8 cellular contexts compared by ENCODE assay signal in the genomic region with DNA sequence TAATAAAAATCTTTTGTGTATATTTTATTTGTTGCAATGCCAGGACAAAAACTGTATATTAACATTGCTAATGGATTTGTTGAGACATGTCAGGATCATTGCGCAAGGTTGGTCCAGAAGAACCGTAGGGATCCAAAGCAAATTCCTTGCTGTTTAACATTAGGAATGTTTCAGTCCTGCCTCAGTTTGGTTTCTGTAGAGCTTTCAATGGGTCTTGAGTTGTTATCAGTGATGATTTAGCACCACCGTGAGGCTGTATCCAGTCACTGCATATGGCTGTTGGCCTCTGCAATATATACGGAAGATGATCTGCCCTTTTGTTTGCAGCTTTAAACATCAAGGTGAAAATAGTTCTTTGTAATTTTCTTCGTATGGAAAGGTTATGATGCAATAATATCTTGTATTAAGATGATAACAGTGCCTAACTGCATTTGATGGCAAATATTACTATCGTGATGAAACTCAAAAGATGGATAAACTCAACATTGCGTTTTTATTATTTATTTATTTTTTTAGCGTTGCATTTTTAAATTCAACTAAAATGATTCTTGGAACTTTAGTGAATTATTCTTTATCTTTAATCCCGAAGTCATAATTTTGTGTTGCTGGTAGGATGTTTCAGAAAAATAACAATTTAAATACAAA.
A peak's percentile ranks its signal among the peaks of the same experiment; 100 is the strongest.
DNase-seq lines count a peak whose midpoint lies in the region; ATAC-seq and TF ChIP-seq lines count a peak whose summit lies in the region.

No MANE protein-coding gene starts in this region.

- CTCF ChIA-PET in activated naive CD4-positive, alpha-beta T cell treated with anti-CD3 and anti-CD28 coated beads for 36 hours (lab: Charles Lee): interaction anchor here (0.5 to 2.2 kb wide), 5 partner anchors 10 to 1232 kb away, joined by 3 to 8 read pairs (median 4); no protein-coding TSS in a partner anchor

- DNase-seq in CD4-positive, CD25-positive, alpha-beta regulatory T cell: peak in 2 of 3 donors; percentile 19 to 59
- DNase-seq in NCI-H524 treated with DMSO at 0.1 percent for 48 hours (lab: John Stamatoyannopoulos, UW) (peak; percentile 47), globus pallidus (ENCODE audit: low spot score) (peak; percentile 87), osteocyte (ENCODE audit: extremely low spot score, unreplicated experiment) (no peak)
- DNase-seq in activated naive CD4-positive, alpha-beta T cell treated with anti-CD3 and anti-CD28 coated beads for 36 hours: peak; percentile 64

- no peaks in the 10 kb centered on the region for H3K36me3 ChIP-seq in CD4-positive, CD25-positive, alpha-beta regulatory T cell (ENCODE audit: control insufficient read depth, insufficient read depth, low read length)

- TF ChIP-seq CTCF in osteocyte (IDR thresholded peaks at IDR 0.05): peak; percentile 94

- peaks cover 0 to 15% (median 10%) of the 10 kb centered on the region in 4 donors for H3K4me1 Mint-ChIP-seq in CD4-positive, CD25-positive, alpha-beta regulatory T cell
- peaks cover 12% of the 10 kb centered on the region for H3K4me1 Mint-ChIP-seq in activated naive CD4-positive, alpha-beta T cell treated with anti-CD3 and anti-CD28 coated beads for 36 hours (ENCODE audit: low read depth)
- peaks cover 12% of the 10 kb centered on the region for H3K4me1 Mint-ChIP-seq in osteocyte (ENCODE audit: unreplicated experiment)

- no peak for ATAC-seq in CD4-positive, CD25-positive, alpha-beta regulatory T cell (ENCODE audit: low read depth in 2 of 2)
- peak; percentile 75 for ATAC-seq in GM18907 (IDR thresholded peaks at IDR 0.05; ENCODE audit: unreplicated experiment)
- ATAC-seq in HG03469 (IDR thresholded peaks at IDR 0.05; ENCODE audit: unreplicated experiment): peak; percentile 68
- ATAC-seq in GM21825 (IDR thresholded peaks at IDR 0.05; ENCODE audit: unreplicated experiment): no peak

- H3K27me3 ChIP-seq in CD4-positive, CD25-positive, alpha-beta regulatory T cell (ENCODE audit: control insufficient read depth, insufficient read depth, low read length): no peaks in the 10 kb centered on the region

- H3K9me3 Mint-ChIP-seq in CD4-positive, CD25-positive, alpha-beta regulatory T cell: no peaks in the 10 kb centered on the region
- H3K9me3 Mint-ChIP-seq in activated naive CD4-positive, alpha-beta T cell treated with anti-CD3 and anti-CD28 coated beads for 36 hours: no peaks in the 10 kb centered on the region
- H3K9me3 Mint-ChIP-seq in osteocyte (ENCODE audit: unreplicated experiment): no peaks in the 10 kb centered on the region

- no peaks in the 10 kb centered on the region for H3K9me3 ChIP-seq in CD4-positive, CD25-positive, alpha-beta regulatory T cell (ENCODE audit: control insufficient read depth in 2 of 2, low read length in 2 of 2)

- H3K4me1 ChIP-seq in CD4-positive, CD25-positive, alpha-beta regulatory T cell (ENCODE audit: control insufficient read depth, insufficient read depth, low read length, poor library complexity, severe bottlenecking): peaks cover 2% of the 10 kb centered on the region

- peaks cover 5% of the 10 kb centered on the region for H3K27me3 Mint-ChIP-seq in CD4-positive, CD25-positive, alpha-beta regulatory T cell
- no peaks in the 10 kb centered on the region for H3K27me3 Mint-ChIP-seq in activated naive CD4-positive, alpha-beta T cell treated with anti-CD3 and anti-CD28 coated beads for 36 hours (ENCODE audit: low read depth)
- no peaks in the 10 kb centered on the region for H3K27me3 Mint-ChIP-seq in osteocyte (ENCODE audit: unreplicated experiment)

- H3K27ac Mint-ChIP-seq in CD4-positive, CD25-positive, alpha-beta regulatory T cell: no peak overlapping the region
- H3K27ac Mint-ChIP-seq in activated naive CD4-positive, alpha-beta T cell treated with anti-CD3 and anti-CD28 coated beads for 36 hours: no peak overlapping the region
- H3K27ac Mint-ChIP-seq in osteocyte (ENCODE audit: unreplicated experiment): no peak overlapping the region

- intact Hi-C loops in activated naive CD4-positive, alpha-beta T cell treated with anti-CD3 and anti-CD28 coated beads for 36 hours (cut with micrococcal nuclease): loop anchor here (1.0 to 5.0 kb wide), 5 partner anchors 93 to 1050 kb away; no protein-coding TSS in a partner anchor

- no peak overlapping the region for H3K27ac ChIP-seq in CD4-positive, CD25-positive, alpha-beta regulatory T cell (ENCODE audit: insufficient read depth, low read length, poor library complexity, severe bottlenecking)

- no peaks in the 10 kb centered on the region for H3K36me3 Mint-ChIP-seq in CD4-positive, CD25-positive, alpha-beta regulatory T cell
- no peaks in the 10 kb centered on the region for H3K36me3 Mint-ChIP-seq in activated naive CD4-positive, alpha-beta T cell treated with anti-CD3 and anti-CD28 coated beads for 36 hours (ENCODE audit: low read depth)
- no peaks in the 10 kb centered on the region for H3K36me3 Mint-ChIP-seq in osteocyte (ENCODE audit: unreplicated experiment)

- H3K4me3 Mint-ChIP-seq in CD4-positive, CD25-positive, alpha-beta regulatory T cell: no peak overlapping the region
- H3K4me3 Mint-ChIP-seq in activated naive CD4-positive, alpha-beta T cell treated with anti-CD3 and anti-CD28 coated beads for 36 hours: no peak overlapping the region
- no peak overlapping the region for H3K4me3 Mint-ChIP-seq in osteocyte (ENCODE audit: unreplicated experiment)

- no peak overlapping the region for H3K4me3 ChIP-seq in CD4-positive, CD25-positive, alpha-beta regulatory T cell (ENCODE audit: low read depth, low read length)

Comparison
In these comparisons a context has a peak if more than half of its experiments do, and no peak if none do; other contexts are left out.
1. ATAC-seq: peak in GM18907 (single experiment) and HG03469 (single experiment); none in CD4-positive, CD25-positive, alpha-beta regulatory T cell (0 of 2) and GM21825 (single experiment).